In the genomic region with DNA sequence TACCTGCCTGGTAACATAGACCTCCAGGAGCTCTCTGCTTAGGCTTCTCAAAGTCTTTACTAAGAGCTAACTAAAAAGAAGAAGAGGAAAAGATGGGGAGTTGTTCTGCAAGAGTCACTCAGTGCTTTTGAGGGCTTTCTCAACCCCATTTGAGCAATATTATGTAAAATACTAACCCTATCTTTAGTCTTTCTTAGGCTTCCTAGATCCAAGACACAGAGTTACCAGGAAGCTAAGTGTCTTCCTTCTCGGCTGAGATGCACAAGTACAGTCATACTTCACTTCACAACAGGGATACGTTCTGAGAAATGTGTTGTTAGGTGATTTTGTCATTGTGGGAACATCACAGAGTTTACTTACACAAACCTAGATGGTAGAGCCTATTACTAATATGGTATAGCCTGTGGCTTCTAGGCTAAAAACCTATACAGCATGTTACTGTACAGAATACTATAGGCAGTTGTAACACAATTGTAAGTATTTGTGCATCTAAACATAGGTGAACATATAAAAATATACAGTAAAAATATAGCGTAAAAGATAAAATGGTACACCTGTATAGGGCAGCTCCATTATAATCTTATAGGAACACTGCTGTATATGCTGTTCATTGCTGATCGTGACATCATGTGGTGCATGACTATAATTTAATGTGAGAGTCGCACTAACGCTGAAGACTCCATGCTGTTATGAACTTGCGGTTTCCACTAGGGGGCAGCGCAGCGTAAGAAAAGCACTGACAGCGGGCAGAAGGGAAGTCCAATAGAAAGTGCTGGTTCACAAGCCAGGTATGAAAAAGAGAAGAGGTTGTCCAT, we compare ENCODE assay signal across 7 cellular contexts. TPM values are rescaled to one million over a fixed set of nuclear protein-coding genes. Genes with fewer than 3 reads are reported as not detected.
DNase-seq lines count a peak whose midpoint lies in the region; ATAC-seq, FAIRE-seq and TF ChIP-seq lines count a peak whose summit lies in the region.

No MANE protein-coding gene starts in this region.

- ATAC-seq in GM18502 (IDR thresholded peaks at IDR 0.05; ENCODE audit: poor library complexity, unreplicated experiment) (peak; percentile 91), HG02885 (IDR thresholded peaks at IDR 0.05; ENCODE audit: poor library complexity, unreplicated experiment) (peak; percentile 85)

- H3K27ac ChIP-seq in astrocyte (ENCODE audit: low read depth, low read length) = no peak overlapping the region

- no peak overlapping the region for H3K4me2 ChIP-seq in astrocyte (ENCODE audit: low read length)

- H3K9ac ChIP-seq in astrocyte (ENCODE audit: low read length) = no peak overlapping the region

- no peak overlapping the region for H3K4me3 ChIP-seq in astrocyte (ENCODE audit: insufficient read depth, low read depth, low read length)
- no peak overlapping the region for H3K4me3 ChIP-seq in skeletal muscle cell (ENCODE audit: low read depth, low read length)

- H3K9me3 ChIP-seq in astrocyte (ENCODE audit: insufficient read depth, low read depth, low read length) = no peaks in the 10 kb centered on the region

- no peaks in the 10 kb centered on the region for H4K20me1 ChIP-seq in astrocyte (ENCODE audit: insufficient read depth, low read length)

- no peaks in the 10 kb centered on the region for H3K36me3 Mint-ChIP-seq in astrocyte (ENCODE audit: low read depth, unreplicated experiment)

- H3K27ac Mint-ChIP-seq in astrocyte (ENCODE audit: unreplicated experiment) = no peak overlapping the region

- H2AFZ ChIP-seq in astrocyte (ENCODE audit: low read depth, low read length) = no peak overlapping the region

- no peaks in the 10 kb centered on the region for H3K9me3 Mint-ChIP-seq in astrocyte (ENCODE audit: unreplicated experiment)

- no peaks in the 10 kb centered on the region for H3K4me1 Mint-ChIP-seq in astrocyte (ENCODE audit: low read depth, unreplicated experiment)

- no peaks in the 10 kb centered on the region for H3K36me3 ChIP-seq in astrocyte (ENCODE audit: insufficient read depth, low read length)

- peak; percentile 80 for FAIRE-seq in astrocyte (lab: Jason Lieb, UNC)

- DNase-seq in NCI-H187 (lab: John Stamatoyannopoulos, UW) (peak; percentile 16 to 40), T-helper 22 cell (ENCODE audit: low read depth) (peak; percentile 62), astrocyte (ENCODE audit: low read depth) (peak; percentile 67), hepatic stellate cell (ENCODE audit: low spot score) (peak; percentile 30), skeletal muscle cell (ENCODE audit: low read depth) (peak; percentile 49)

- no peak overlapping the region for H3K4me3 Mint-ChIP-seq in astrocyte (ENCODE audit: unreplicated experiment)

- TF ChIP-seq CTCF in astrocyte (IDR thresholded peaks at IDR 0.05; ENCODE audit: insufficient read depth, low read depth, low read length) = peak; percentile 94

- H3K4me1 ChIP-seq in astrocyte (ENCODE audit: insufficient read depth, low read length) = no peaks in the 10 kb centered on the region

- H3K79me2 ChIP-seq in astrocyte (ENCODE audit: insufficient read depth, low read length) = no peaks in the 10 kb centered on the region

- H3K27me3 Mint-ChIP-seq in astrocyte (ENCODE audit: low read depth, unreplicated experiment) = peaks cover 4% of the 10 kb centered on the region

- H3K27me3 ChIP-seq in astrocyte (ENCODE audit: insufficient read depth, low read length) = no peaks in the 10 kb centered on the region

RNA-seq across cellular contexts. Expression of a gene that starts 16.3 kb away (rescaled TPM):
- not detected in 2 replicates for total RNA-seq in astrocyte

RNA-seq across cellular contexts. Expression of a gene that starts 32.8 kb away (rescaled TPM):
- not detected in 2 replicates for total RNA-seq in astrocyte

RNA-seq across cellular contexts. Expression of a gene that starts 44.7 kb away (rescaled TPM):
- total RNA-seq in astrocyte = 1.4 and 1.5 TPM in 2 replicates
